ENCODE assay signal across 20 cellular contexts in the genomic region with DNA sequence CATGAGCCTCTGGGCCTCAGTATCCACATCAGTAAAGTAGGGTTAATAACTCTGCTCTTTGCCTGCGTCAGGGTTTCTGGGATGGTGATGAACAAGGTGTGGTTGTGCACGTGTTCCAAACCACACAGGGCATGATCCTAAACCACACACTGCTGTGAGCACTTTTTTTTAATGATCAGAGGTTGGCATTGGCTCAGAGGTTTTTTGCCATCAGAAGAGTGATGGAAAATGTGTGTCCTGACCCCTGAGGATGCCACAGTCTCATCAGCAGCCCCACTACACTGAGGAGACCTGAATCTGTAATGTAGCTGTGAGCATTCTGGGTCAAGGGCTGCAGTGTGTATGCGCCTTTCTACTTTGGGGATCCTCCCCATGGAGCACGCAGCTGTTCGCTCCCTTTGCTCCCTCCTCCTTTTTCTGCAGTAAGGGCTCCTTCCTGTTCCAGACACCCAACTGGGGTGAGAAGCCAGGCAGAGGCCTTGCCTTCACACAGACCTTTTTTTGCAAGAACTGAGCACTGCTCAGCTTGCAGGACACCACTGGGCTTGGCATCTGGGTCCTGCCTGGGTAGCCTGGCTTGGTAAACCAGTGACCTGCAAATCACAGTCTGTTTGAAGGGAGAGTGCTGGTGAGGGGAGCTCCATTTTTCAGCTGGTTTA.
A peak's percentile ranks its signal among the peaks of the same experiment; 100 is the strongest.
DNase-seq lines count a peak whose midpoint lies in the region; ATAC-seq and TF ChIP-seq lines count a peak whose summit lies in the region.
"Had no signal": no experiment of that assay in that cellular context is flagged by ENCODE, and none has a peak within 500 bp of the region (broad histone marks: within the 10 kb centered on the region; RNA-seq: fewer than 3 reads in every experiment).

No MANE protein-coding gene starts in this region.

- H4K20me1 ChIP-seq in mammary epithelial cell (ENCODE audit: insufficient read depth, low read length) (no peaks in the 10 kb centered on the region), Karpas-422 (ENCODE audit: insufficient read depth, low read depth, low read length) (no peaks in the 10 kb centered on the region)

- no peaks in the 10 kb centered on the region for H3K9me3 ChIP-seq in mammary epithelial cell (replicated peaks; ENCODE audit: insufficient read depth, low read length)
- no peaks in the 10 kb centered on the region for H3K9me3 ChIP-seq in Karpas-422 (ENCODE audit: low read length)
- no peaks in the 10 kb centered on the region for H3K9me3 ChIP-seq in testis
- H3K9me3 ChIP-seq in ovary = no peaks in the 10 kb centered on the region
- H3K9me3 ChIP-seq: gastroesophageal sphincter had no signal

- BruUV-seq in mammary epithelial cell (replicated peaks; lab: Mats Ljungman, UMichigan) (no TSS peak), MCF 10A (replicated peaks; lab: Mats Ljungman, UMichigan) (no TSS peak)

- POLR2A ChIA-PET in MCF 10A (lab: Yijun Ruan, JAX) = interaction anchor here (0.7 kb wide), 1 partner anchor 35 kb away, joined by 4 read pairs; no protein-coding TSS in a partner anchor

- H3K4me1 ChIP-seq in mammary epithelial cell (ENCODE audit: insufficient read depth, low read length) (no peaks in the 10 kb centered on the region), Karpas-422 (ENCODE audit: low read length) (peaks cover 98% of the 10 kb centered on the region), testis (no peaks in the 10 kb centered on the region), ovary (ENCODE audit: insufficient read depth) (peaks cover 3% of the 10 kb centered on the region)
- H3K4me1 ChIP-seq: gastroesophageal sphincter had no signal

- CTCF ChIA-PET in mammary epithelial cell (lab: Charles Lee; ENCODE audit: low non-redundant PET) = interaction anchor here (0.6 kb wide), 1 partner anchor 512 kb away, joined by 3 read pairs; no protein-coding TSS in a partner anchor
- CTCF ChIA-PET in MCF 10A (lab: Yijun Ruan, JAX) = interaction anchor here (0.7 to 1.7 kb wide), 2 partner anchors 39 to 324 kb away, joined by 3 to 4 read pairs; no protein-coding TSS in a partner anchor

- no peaks in the 10 kb centered on the region for H3K9me3 Mint-ChIP-seq in MCF 10A (ENCODE audit: unreplicated experiment)

- H3K4me1 Mint-ChIP-seq in MCF 10A (ENCODE audit: insufficient read depth, unreplicated experiment) = peaks cover 7% of the 10 kb centered on the region

- in situ Hi-C loops in mammary epithelial cell (cut with MboI; ENCODE audit: low sequenced_read_pairs in 2 of 2) (no loop called here), astrocyte of the spinal cord (cut with HindIII; ENCODE audit: low sequenced_read_pairs) (no loop called here)

- H3K4me2 ChIP-seq in mammary epithelial cell (ENCODE audit: insufficient read depth, low read depth, low read length) (no peak overlapping the region), Karpas-422 (ENCODE audit: low read depth, low read length, poor library complexity, severe bottlenecking) (peak overlapping the region; percentile 73)

- H3K79me2 ChIP-seq in mammary epithelial cell (ENCODE audit: insufficient read depth, low read length) (no peaks in the 10 kb centered on the region), Karpas-422 (ENCODE audit: low read length) (peaks cover 47% of the 10 kb centered on the region)

- intact Hi-C loops in mammary epithelial cell (cut with micrococcal nuclease) = no loop called here
- intact Hi-C loops in MCF 10A (cut with micrococcal nuclease) = no loop called here
- intact Hi-C loops in testis (cut with DNase I; ENCODE audit: low total_unique reads) = no loop called here
- intact Hi-C loops in ovary (cut with DNase I) = no loop called here

- H3K4me3 Mint-ChIP-seq in MCF 10A (ENCODE audit: unreplicated experiment) = no peak overlapping the region
- H3K4me3 Mint-ChIP-seq: nephron progenitor cell had no signal

- H3K36me3 Mint-ChIP-seq in MCF 10A (ENCODE audit: insufficient read depth, unreplicated experiment) = peaks cover 6% of the 10 kb centered on the region

- 26% methylated on average over 3 of the region's 5 CpGs for WGBS in mammary epithelial cell (ENCODE audit: low coverage, missing lambda C conversion rate)
- WGBS in testis, 2 donors = 41 to 58% methylated on average over 3 of the region's 5 CpGs
- 40 to 51% (median 42%) methylated on average over 5 of the region's 5 CpGs for WGBS in ovary, 3 donors

- H3K4me3 ChIP-seq in mammary epithelial cell (replicated peaks in 1 of 3; ENCODE audit: insufficient read depth in 1 of 3, low read depth in 2 of 3, low read length in 3 of 3) (no peak overlapping the region), Karpas-422 (ENCODE audit: low read length) (peak overlapping the region; percentile 28; the same call in 1 of the 2 replicates), astrocyte of the spinal cord (ENCODE audit: low read depth, low read length) (no peak overlapping the region), testis (no peak overlapping the region), ovary (no peak overlapping the region)
- H3K4me3 ChIP-seq: gastroesophageal sphincter, skin epidermis had no signal

- H3K27me3 ChIP-seq in mammary epithelial cell (ENCODE audit: insufficient read depth, low read length) (no peaks in the 10 kb centered on the region), Karpas-422 (ENCODE audit: low read length) (no peaks in the 10 kb centered on the region), testis (no peaks in the 10 kb centered on the region), ovary (no peaks in the 10 kb centered on the region)
- H3K27me3 ChIP-seq: gastroesophageal sphincter had no signal

- H3K9ac ChIP-seq in mammary epithelial cell (ENCODE audit: insufficient read depth, low read length) (no peak overlapping the region), Karpas-422 (ENCODE audit: low read length) (peak overlapping the region; percentile 63)

- H3K36me3 ChIP-seq in mammary epithelial cell (ENCODE audit: insufficient read depth, low read length) = no peaks in the 10 kb centered on the region
- H3K36me3 ChIP-seq in Karpas-422 (ENCODE audit: insufficient read depth, low read length) = peaks cover 15% of the 10 kb centered on the region; the same call in 1 of the 2 replicates
- no peaks in the 10 kb centered on the region for H3K36me3 ChIP-seq in testis (ENCODE audit: low read depth, missing control alignments)
- no peaks in the 10 kb centered on the region for H3K36me3 ChIP-seq in ovary
- H3K36me3 ChIP-seq: gastroesophageal sphincter had no signal

- DNase-seq in mammary epithelial cell (peak; percentile 39), MCF 10A (ENCODE audit: unreplicated experiment) (no peak), Karpas-422 (no peak), astrocyte of the spinal cord (ENCODE audit: low read depth, low spot score) (peak; percentile 7), testis (no peak), COLO829 (ENCODE audit: low spot score) (no peak), ovary (no peak)
- DNase-seq in stimulated activated naive CD8-positive, alpha-beta T cell treated with anti-CD3 and anti-CD28 coated beads, Interleukin-15, Interleukin-2, amounts not matched to agents 100 U/mL and 50 U/mL, for 24 hours = no peak
- DNase-seq: DMS79 treated with DMSO at 0.1 percent for 48 hours; KBM-7; NCI-H1048; NCI-H2081; NCI-H446; nephron progenitor cell; NK-92 treated with Interleukin-12 subunit alpha and Interleukin-12 subunit beta, amount 100 ng/mL, for 24 hours; T-helper 9 cell had no signal

- H2AFZ ChIP-seq in mammary epithelial cell (ENCODE audit: low read depth, low read length) (no peak overlapping the region), Karpas-422 (ENCODE audit: low read length) (no peak overlapping the region)

- dilution Hi-C loops in mammary epithelial cell (cut with HindIII; ENCODE audit: low sequenced_read_pairs) = no loop called here

- no peaks in the 10 kb centered on the region for H3K9me2 ChIP-seq in Karpas-422 (replicated peaks; ENCODE audit: insufficient read depth, low read length)

- TF ChIP-seq CTCF in mammary epithelial cell (conservative IDR thresholded peaks at IDR 0.05 in 1 of 2, IDR thresholded peaks at IDR 0.05 in 1 of 2; ENCODE audit: extremely low read depth in 1 of 2, insufficient read depth in 1 of 2, low read depth in 1 of 2, low read length in 2 of 2) = no peak
- no peak for TF ChIP-seq CTCF in MCF 10A (IDR thresholded peaks at IDR 0.05; ENCODE audit: unreplicated experiment)
- no peak for TF ChIP-seq CTCF in astrocyte of the spinal cord (IDR thresholded peaks at IDR 0.05; ENCODE audit: low read depth, low read length)
- no peak for TF ChIP-seq CTCF in testis (IDR thresholded peaks at IDR 0.05)
- no peak for TF ChIP-seq CTCF in ovary (IDR thresholded peaks at IDR 0.05)

- H3K27ac Mint-ChIP-seq in MCF 10A (ENCODE audit: low read depth, unreplicated experiment) = no peak overlapping the region
- H3K27ac Mint-ChIP-seq: nephron progenitor cell, progenitor cell of endocrine pancreas had no signal

- ATAC-seq in stimulated activated naive CD8-positive, alpha-beta T cell treated with anti-CD3 and anti-CD28 coated beads, Interleukin-15, Interleukin-2, amounts not matched to agents 100 U/mL and 50 U/mL, for 24 hours = peak; percentile 71
- ATAC-seq: activated CD4-positive, CD25-positive, alpha-beta regulatory T cell treated with anti-CD3 and anti-CD28 coated beads, Interleukin-2, amount 50 U/mL, for 24 hours; gastroesophageal sphincter had no signal

- peaks cover 12% of the 10 kb centered on the region for H3K27me3 Mint-ChIP-seq in MCF 10A (ENCODE audit: insufficient read depth, unreplicated experiment)
- H3K27me3 Mint-ChIP-seq: progenitor cell of endocrine pancreas had no signal

- TF ChIP-seq POLR2A in testis (IDR thresholded peaks at IDR 0.05) (no peak), ovary (IDR thresholded peaks at IDR 0.05) (no peak)

- H3K27ac ChIP-seq in mammary epithelial cell (ENCODE audit: insufficient read depth, low read depth, low read length) (no peak overlapping the region), Karpas-422 (ENCODE audit: low read length) (peak overlapping the region; percentile 96), testis (no peak overlapping the region), ovary (peak overlapping the region in 1 of 2 donors; percentile 27)
- H3K27ac ChIP-seq: gastroesophageal sphincter, skin epidermis had no signal

- TF ChIP-seq EP300 in ovary (IDR thresholded peaks at IDR 0.05) = no peak

Comparison
In these comparisons a context has a peak if more than half of its experiments do, and no peak if none do; other contexts are left out.
1. DNase-seq: peak in mammary epithelial cell (single experiment) and astrocyte of the spinal cord (single experiment); none in MCF 10A (single experiment), Karpas-422 (single experiment), stimulated activated naive CD8-positive, alpha-beta T cell treated with anti-CD3 and anti-CD28 coated beads, Interleukin-15, Interleukin-2, amounts not matched to agents 100 U/mL and 50 U/mL, for 24 hours (single experiment), testis (single experiment), COLO829 (single experiment) and ovary (0 of 5).